In genomic region chr5:15388856-15389255, GRCh38 we compare ENCODE assay signal across 29 cellular contexts.
"Had no signal": no experiment of that assay in that cellular context is flagged by ENCODE, and none has a peak within 500 bp of the region (broad histone marks: within the 10 kb centered on the region; RNA-seq: fewer than 3 reads in every experiment).

No MANE protein-coding gene starts in this region.

- ATAC-seq: naive thymus-derived CD4-positive, alpha-beta T cell; psoas muscle; right lobe of liver; stimulated activated naive CD8-positive, alpha-beta T cell treated with anti-CD3 and anti-CD28 coated beads, Interleukin-15, amount 100 ng/mL, for 72 hours; upper lobe of right lung had no signal

- H3K27me3 Mint-ChIP-seq: stimulated activated naive CD8-positive, alpha-beta T cell treated with anti-CD3 and anti-CD28 coated beads, Interleukin-15, amount 100 ng/mL, for 72 hours had no signal

- H3K27me3 ChIP-seq: esophagus muscularis mucosa, ovary, right lobe of liver, suprapubic skin, transverse colon, upper lobe of right lung, uterus had no signal

- H3K36me3 ChIP-seq: esophagus muscularis mucosa, ovary, right lobe of liver, suprapubic skin, transverse colon, upper lobe of right lung, uterus had no signal

- H3K9me3 Mint-ChIP-seq: nephron progenitor cell had no signal

- H3K27ac ChIP-seq: dorsolateral prefrontal cortex, esophagus muscularis mucosa, ovary, psoas muscle, right lobe of liver, suprapubic skin, transverse colon, upper lobe of right lung, uterus had no signal

- H3K4me1 Mint-ChIP-seq: immature natural killer cell; naive thymus-derived CD4-positive, alpha-beta T cell; stimulated activated naive CD8-positive, alpha-beta T cell treated with anti-CD3 and anti-CD28 coated beads, Interleukin-15, amount 100 ng/mL, for 72 hours had no signal

- DNase-seq: dorsolateral prefrontal cortex; effector CD4-positive, alpha-beta T cell; hypothalamus; immature natural killer cell; islet precursor cell; kidney glomerular epithelial cell; mesenchymal stem cell; midbrain; naive thymus-derived CD4-positive, alpha-beta T cell; nephron progenitor cell; occipital lobe; ovary; posterior cingulate gyrus; psoas muscle; right lobe of liver; stimulated activated CD4-positive, alpha-beta T cell treated with anti-CD3 and anti-CD28 coated beads, Interleukin-12 subunit alpha, Interleukin-12 subunit beta, amount 100 ng/mL, for 4 hours; stimulated activated CD4-positive, alpha-beta T cell treated with anti-CD3 and anti-CD28 coated beads, Interleukin-1b, Interleukin-23, amount 100 ng/mL, for 48 hours; stimulated activated CD4-positive, alpha-beta T cell treated with anti-CD3 and anti-CD28 coated beads, Interleukin-4, amount 100 ng/mL, for 1 hour; stimulated activated CD8-positive, alpha-beta memory T cell treated with anti-CD3 and anti-CD28 coated beads, Interleukin-4, amount 100 ng/mL, for 48 hours; stimulated activated naive CD4-positive, alpha-beta T cell; stimulated activated naive CD8-positive, alpha-beta T cell treated with anti-CD3 and anti-CD28 coated beads, Interleukin-15, amount 100 ng/mL, for 72 hours; transverse colon; upper lobe of right lung; uterus had no signal

- H3K4me2 ChIP-seq: smooth muscle cell had no signal

- H3K4me3 Mint-ChIP-seq: immature natural killer cell; naive thymus-derived CD4-positive, alpha-beta T cell; nephron progenitor cell; stimulated activated naive CD8-positive, alpha-beta T cell treated with anti-CD3 and anti-CD28 coated beads, Interleukin-15, amount 100 ng/mL, for 72 hours had no signal

- H3K4me1 ChIP-seq: esophagus muscularis mucosa, psoas muscle, right lobe of liver, suprapubic skin, transverse colon, upper lobe of right lung, uterus had no signal

- H3K9me3 ChIP-seq: esophagus muscularis mucosa, ovary, psoas muscle, right lobe of liver, suprapubic skin, transverse colon, upper lobe of right lung, uterus had no signal

- FAIRE-seq: colon, frontal cortex had no signal

- H3K36me3 Mint-ChIP-seq: immature natural killer cell had no signal

- H3K4me3 ChIP-seq: dorsolateral prefrontal cortex, esophagus muscularis mucosa, ovary, psoas muscle, right lobe of liver, smooth muscle cell, suprapubic skin, transverse colon, upper lobe of right lung, uterus had no signal

- H3K27ac Mint-ChIP-seq: immature natural killer cell; naive thymus-derived CD4-positive, alpha-beta T cell; nephron progenitor cell; stimulated activated naive CD8-positive, alpha-beta T cell treated with anti-CD3 and anti-CD28 coated beads, Interleukin-15, amount 100 ng/mL, for 72 hours had no signal
